Comparison of ENCODE assay signal across 1 cellular context in genomic region chr2:135030826-135031225, GRCh38.
TF ChIP-seq lines count a peak whose summit lies in the region.

No MANE protein-coding gene starts in this region.

TF ChIP-seq in HepG2, 621 proteins besides CTCF, POLR2A, EP300 and RAD21 (continued from another document and continues in another):
- TF ChIP-seq ZNF414 (CRISPR knock-in tag; IDR thresholded peaks at IDR 0.05) (no peak), TERF1 (CRISPR knock-in tag; IDR thresholded peaks at IDR 0.05) (no peak), ZBTB37 (CRISPR knock-in tag; IDR thresholded peaks at IDR 0.05) (no peak), ZNF205 (CRISPR knock-in tag; IDR thresholded peaks at IDR 0.05) (no peak), YEATS4 (CRISPR knock-in tag; IDR thresholded peaks at IDR 0.05; ENCODE audit: borderline replicate concordance) (no peak), MXD3 (CRISPR knock-in tag; IDR thresholded peaks at IDR 0.05) (no peak), ZFY (CRISPR knock-in tag; IDR thresholded peaks at IDR 0.05) (no peak), ZNF160 (CRISPR knock-in tag; IDR thresholded peaks at IDR 0.05) (no peak), ZNF710 (CRISPR knock-in tag; IDR thresholded peaks at IDR 0.05; ENCODE audit: borderline replicate concordance) (no peak), ZNF280D (CRISPR knock-in tag; IDR thresholded peaks at IDR 0.05) (no peak), ZNF451 (CRISPR knock-in tag; IDR thresholded peaks at IDR 0.05) (no peak), KLF12 (CRISPR knock-in tag; IDR thresholded peaks at IDR 0.05; ENCODE audit: borderline replicate concordance) (no peak), ZNF598 (CRISPR knock-in tag; IDR thresholded peaks at IDR 0.05; ENCODE audit: borderline replicate concordance) (no peak), ETS1 (CRISPR knock-in tag; IDR thresholded peaks at IDR 0.05) (no peak), GMEB2 (CRISPR knock-in tag; IDR thresholded peaks at IDR 0.05; ENCODE audit: low read depth) (no peak), BCL6 (CRISPR knock-in tag; IDR thresholded peaks at IDR 0.05) (0 out of 2 replicates have a peak, but pooled peaks have one; percentile 29), ZNF839 (CRISPR knock-in tag; IDR thresholded peaks at IDR 0.05; ENCODE audit: borderline replicate concordance) (no peak), ATAD3A (CRISPR knock-in tag; IDR thresholded peaks at IDR 0.05) (no peak), ZNF672 (CRISPR knock-in tag; IDR thresholded peaks at IDR 0.05) (no peak), PAWR (CRISPR knock-in tag; IDR thresholded peaks at IDR 0.05; ENCODE audit: borderline replicate concordance) (no peak), ZKSCAN8 (CRISPR knock-in tag; IDR thresholded peaks at IDR 0.05; ENCODE audit: borderline replicate concordance) (no peak), MLLT10 (CRISPR knock-in tag; IDR thresholded peaks at IDR 0.05) (no peak), MYNN (CRISPR knock-in tag; IDR thresholded peaks at IDR 0.05; ENCODE audit: low read depth) (no peak), ZNF777 (CRISPR knock-in tag; IDR thresholded peaks at IDR 0.05) (no peak), ZSCAN5A (CRISPR knock-in tag; IDR thresholded peaks at IDR 0.05; ENCODE audit: borderline replicate concordance) (no peak), SP140L (CRISPR knock-in tag; IDR thresholded peaks at IDR 0.05; ENCODE audit: borderline replicate concordance) (no peak), NFAT5 (CRISPR knock-in tag; IDR thresholded peaks at IDR 0.05) (no peak), ZSCAN29 (CRISPR knock-in tag; conservative IDR thresholded peaks at IDR 0.05) (no peak), HNRNPUL1 (IDR thresholded peaks at IDR 0.05; ENCODE audit: low read depth, low read length) (no peak), AKAP8 (CRISPR knock-in tag; IDR thresholded peaks at IDR 0.05) (no peak), ZNF674 (CRISPR knock-in tag; IDR thresholded peaks at IDR 0.05; ENCODE audit: low read depth) (no peak), ZSCAN9 (CRISPR knock-in tag; IDR thresholded peaks at IDR 0.05; ENCODE audit: borderline replicate concordance) (peak; percentile 80), ARID5B (CRISPR knock-in tag; IDR thresholded peaks at IDR 0.05) (0 out of 2 replicates have a peak, but pooled peaks have one; percentile 18), GATAD2A (CRISPR knock-in tag; IDR thresholded peaks at IDR 0.05) (0 out of 2 replicates have a peak, but pooled peaks have one; percentile 13), MXD4 (CRISPR knock-in tag; IDR thresholded peaks at IDR 0.05) (no peak)
